1 cellular context compared by ENCODE assay signal in the genomic region with DNA sequence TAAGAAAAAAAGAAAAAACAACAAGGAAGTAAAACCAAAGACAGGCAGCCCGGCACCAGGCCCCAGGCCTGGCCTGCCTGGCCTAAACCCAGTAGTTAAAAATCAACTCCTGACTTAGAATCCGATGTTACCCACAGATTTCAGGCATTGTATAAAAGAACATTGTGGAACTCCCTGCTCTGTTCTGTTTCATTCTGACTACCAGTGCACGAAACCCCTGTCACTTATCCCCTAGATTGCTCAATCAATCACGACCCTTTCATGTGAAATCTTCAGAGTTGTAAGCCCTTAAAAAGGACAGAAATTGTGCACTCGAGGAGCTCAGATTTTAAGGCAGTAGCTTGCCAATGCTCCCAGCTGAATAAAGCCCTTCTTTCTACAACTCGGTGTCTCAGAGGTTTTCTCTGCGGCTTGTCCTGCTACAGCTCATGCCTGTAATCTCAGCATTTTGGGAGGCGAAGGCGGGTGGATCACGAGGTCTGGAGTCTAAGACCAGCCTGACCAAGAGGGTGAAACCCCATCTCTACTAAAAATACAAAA.
TF ChIP-seq lines count a peak whose summit lies in the region.

No MANE protein-coding gene starts in this region.

TF ChIP-seq in GM23338, 12 proteins besides CTCF, POLR2A, EP300 and RAD21 (continued from another document):
- TF ChIP-seq, protein P1, sequence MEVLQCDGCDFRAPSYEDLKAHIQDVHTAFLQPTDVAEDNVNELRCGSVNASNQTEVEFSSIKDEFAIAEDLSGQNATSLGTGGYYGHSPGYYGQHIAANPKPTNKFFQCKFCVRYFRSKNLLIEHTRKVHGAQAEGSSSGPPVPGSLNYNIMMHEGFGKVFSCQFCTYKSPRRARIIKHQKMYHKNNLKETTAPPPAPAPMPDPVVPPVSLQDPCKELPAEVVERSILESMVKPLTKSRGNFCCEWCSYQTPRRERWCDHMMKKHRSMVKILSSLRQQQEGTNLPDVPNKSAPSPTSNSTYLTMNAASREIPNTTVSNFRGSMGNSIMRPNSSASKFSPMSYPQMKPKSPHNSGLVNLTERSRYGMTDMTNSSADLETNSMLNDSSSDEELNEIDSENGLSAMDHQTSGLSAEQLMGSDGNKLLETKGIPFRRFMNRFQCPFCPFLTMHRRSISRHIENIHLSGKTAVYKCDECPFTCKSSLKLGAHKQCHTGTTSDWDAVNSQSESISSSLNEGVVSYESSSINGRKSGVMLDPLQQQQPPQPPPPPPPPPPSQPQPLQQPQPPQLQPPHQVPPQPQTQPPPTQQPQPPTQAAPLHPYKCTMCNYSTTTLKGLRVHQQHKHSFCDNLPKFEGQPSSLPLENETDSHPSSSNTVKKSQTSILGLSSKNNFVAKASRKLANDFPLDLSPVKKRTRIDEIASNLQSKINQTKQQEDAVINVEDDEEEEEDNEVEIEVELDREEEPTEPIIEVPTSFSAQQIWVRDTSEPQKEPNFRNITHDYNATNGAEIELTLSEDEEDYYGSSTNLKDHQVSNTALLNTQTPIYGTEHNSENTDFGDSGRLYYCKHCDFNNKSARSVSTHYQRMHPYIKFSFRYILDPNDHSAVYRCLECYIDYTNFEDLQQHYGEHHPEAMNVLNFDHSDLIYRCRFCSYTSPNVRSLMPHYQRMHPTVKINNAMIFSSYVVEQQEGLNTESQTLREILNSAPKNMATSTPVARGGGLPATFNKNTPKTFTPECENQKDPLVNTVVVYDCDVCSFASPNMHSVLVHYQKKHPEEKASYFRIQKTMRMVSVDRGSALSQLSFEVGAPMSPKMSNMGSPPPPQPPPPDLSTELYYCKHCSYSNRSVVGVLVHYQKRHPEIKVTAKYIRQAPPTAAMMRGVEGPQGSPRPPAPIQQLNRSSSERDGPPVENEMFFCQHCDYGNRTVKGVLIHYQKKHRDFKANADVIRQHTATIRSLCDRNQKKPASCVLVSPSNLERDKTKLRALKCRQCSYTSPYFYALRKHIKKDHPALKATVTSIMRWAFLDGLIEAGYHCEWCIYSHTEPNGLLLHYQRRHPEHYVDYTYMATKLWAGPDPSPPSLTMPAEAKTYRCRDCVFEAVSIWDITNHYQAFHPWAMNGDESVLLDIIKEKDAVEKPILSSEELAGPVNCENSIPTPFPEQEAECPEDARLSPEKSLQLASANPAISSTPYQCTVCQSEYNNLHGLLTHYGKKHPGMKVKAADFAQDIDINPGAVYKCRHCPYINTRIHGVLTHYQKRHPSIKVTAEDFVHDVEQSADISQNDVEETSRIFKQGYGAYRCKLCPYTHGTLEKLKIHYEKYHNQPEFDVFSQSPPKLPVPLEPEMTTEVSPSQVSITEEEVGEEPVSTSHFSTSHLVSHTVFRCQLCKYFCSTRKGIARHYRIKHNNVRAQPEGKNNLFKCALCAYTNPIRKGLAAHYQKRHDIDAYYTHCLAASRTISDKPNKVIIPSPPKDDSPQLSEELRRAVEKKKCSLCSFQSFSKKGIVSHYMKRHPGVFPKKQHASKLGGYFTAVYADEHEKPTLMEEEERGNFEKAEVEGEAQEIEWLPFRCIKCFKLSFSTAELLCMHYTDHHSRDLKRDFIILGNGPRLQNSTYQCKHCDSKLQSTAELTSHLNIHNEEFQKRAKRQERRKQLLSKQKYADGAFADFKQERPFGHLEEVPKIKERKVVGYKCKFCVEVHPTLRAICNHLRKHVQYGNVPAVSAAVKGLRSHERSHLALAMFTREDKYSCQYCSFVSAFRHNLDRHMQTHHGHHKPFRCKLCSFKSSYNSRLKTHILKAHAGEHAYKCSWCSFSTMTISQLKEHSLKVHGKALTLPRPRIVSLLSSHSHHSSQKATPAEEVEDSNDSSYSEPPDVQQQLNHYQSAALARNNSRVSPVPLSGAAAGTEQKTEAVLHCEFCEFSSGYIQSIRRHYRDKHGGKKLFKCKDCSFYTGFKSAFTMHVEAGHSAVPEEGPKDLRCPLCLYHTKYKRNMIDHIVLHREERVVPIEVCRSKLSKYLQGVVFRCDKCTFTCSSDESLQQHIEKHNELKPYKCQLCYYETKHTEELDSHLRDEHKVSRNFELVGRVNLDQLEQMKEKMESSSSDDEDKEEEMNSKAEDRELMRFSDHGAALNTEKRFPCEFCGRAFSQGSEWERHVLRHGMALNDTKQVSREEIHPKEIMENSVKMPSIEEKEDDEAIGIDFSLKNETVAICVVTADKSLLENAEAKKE (CRISPR knock-in tag; IDR thresholded peaks at IDR 0.05), result no peak
- TF ChIP-seq JUNB (IDR thresholded peaks at IDR 0.05; ENCODE audit: unreplicated experiment) (no peak), NANOG (IDR thresholded peaks at IDR 0.05; ENCODE audit: borderline replicate concordance) (no peak), ZNF114 (CRISPR knock-in tag; IDR thresholded peaks at IDR 0.05) (no peak)
